1 cellular context compared by ENCODE assay signal in genomic region chr16:29876578-29877249, GRCh38.
TF ChIP-seq lines count a peak whose summit lies in the region.

No MANE protein-coding gene starts in this region.

TF ChIP-seq in IMR-90, 13 proteins besides CTCF, POLR2A, EP300 and RAD21:
- TF ChIP-seq RCOR1 (IDR thresholded peaks at IDR 0.05; ENCODE audit: insufficient replicate concordance, low read length) (no peak), FOS (IDR thresholded peaks at IDR 0.05; ENCODE audit: low read depth, low read length) (no peak), ELK1 (IDR thresholded peaks at IDR 0.05; ENCODE audit: borderline replicate concordance, low read depth, low read length) (no peak), MAZ (IDR thresholded peaks at IDR 0.05; ENCODE audit: borderline replicate concordance, low read depth, low read length) (no peak), MXI1 (IDR thresholded peaks at IDR 0.05; ENCODE audit: borderline replicate concordance, low read depth, low read length) (no peak), SMC3 (IDR thresholded peaks at IDR 0.05; ENCODE audit: low read depth, low read length) (no peak), BHLHE40 (IDR thresholded peaks at IDR 0.05; ENCODE audit: low read depth, low read length) (no peak), RFX5 (IDR thresholded peaks at IDR 0.05; ENCODE audit: low read depth, low read length) (no peak)
- TF ChIP-seq, protein P1, sequence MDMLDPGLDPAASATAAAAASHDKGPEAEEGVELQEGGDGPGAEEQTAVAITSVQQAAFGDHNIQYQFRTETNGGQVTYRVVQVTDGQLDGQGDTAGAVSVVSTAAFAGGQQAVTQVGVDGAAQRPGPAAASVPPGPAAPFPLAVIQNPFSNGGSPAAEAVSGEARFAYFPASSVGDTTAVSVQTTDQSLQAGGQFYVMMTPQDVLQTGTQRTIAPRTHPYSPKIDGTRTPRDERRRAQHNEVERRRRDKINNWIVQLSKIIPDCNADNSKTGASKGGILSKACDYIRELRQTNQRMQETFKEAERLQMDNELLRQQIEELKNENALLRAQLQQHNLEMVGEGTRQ (IDR thresholded peaks at IDR 0.05; ENCODE audit: low read depth, low read length), result no peak
